8 cellular contexts compared by ENCODE assay signal in the genomic region with DNA sequence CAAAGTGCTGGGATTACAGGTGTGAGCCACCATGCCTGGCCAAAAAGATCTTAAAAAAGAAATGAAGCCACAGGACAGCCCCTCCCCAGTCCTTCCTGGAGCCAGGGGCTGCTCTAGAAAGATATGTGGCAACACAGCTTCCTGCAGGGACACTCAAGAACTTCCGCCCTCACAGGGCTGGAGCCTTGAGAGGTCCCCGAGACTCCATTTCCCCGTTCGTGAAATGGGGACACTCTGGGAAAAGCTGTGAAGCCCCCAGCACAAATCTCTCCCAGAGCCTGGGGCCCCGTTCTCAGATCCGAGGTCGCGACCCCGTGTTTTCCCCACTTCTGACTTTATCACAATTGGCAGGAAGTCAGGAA. TPM values are rescaled to one million over a fixed set of nuclear protein-coding genes. Genes with fewer than 3 reads are reported as not detected.
DNase-seq lines count a peak whose midpoint lies in the region; ATAC-seq and TF ChIP-seq lines count a peak whose summit lies in the region.

No MANE protein-coding gene starts in this region.

- no peak for ATAC-seq in HCT116
- no peak for ATAC-seq in HG03280 (IDR thresholded peaks at IDR 0.05; ENCODE audit: unreplicated experiment)

- CTCF ChIA-PET in HCT116 (lab: Charles Lee) = interaction anchor here (1.1 kb wide), 1 partner anchor 12 kb away, joined by 3 read pairs; no protein-coding TSS in a partner anchor

- H3K4me3 ChIP-seq in HCT116 (replicated peaks in 1 of 2; ENCODE audit: low read depth in 1 of 2, low read length in 2 of 2) (peak overlapping the region in 1 of 2 experiments; percentile 88; a peak in 1 of 4 replicates), cardiac muscle cell (no peak overlapping the region), skeletal muscle tissue (ENCODE audit: low read length in 3 of 3) (peak overlapping the region in 2 of 3 donors; percentile 41 to 60)

- H3K9me2 ChIP-seq in HCT116 (ENCODE audit: insufficient read depth) = no peaks in the 10 kb centered on the region

- TF ChIP-seq CTCF in HCT116 (IDR thresholded peaks at IDR 0.05 in 2 of 3, conservative IDR thresholded peaks at IDR 0.05 in 1 of 3; ENCODE audit: borderline replicate concordance in 1 of 3, insufficient read depth in 1 of 3, low read depth in 2 of 3, low read length in 2 of 3) = no peak
- no peak for TF ChIP-seq CTCF in cardiac muscle cell (IDR thresholded peaks at IDR 0.05; ENCODE audit: low read depth, low read length)

- peaks cover 2 to 4% of the 10 kb centered on the region in 2 experiments; a peak in 3 of 4 replicates for H3K36me3 ChIP-seq in HCT116 (ENCODE audit: control insufficient read depth in 1 of 2, insufficient read depth in 2 of 2, low read length in 2 of 2)
- H3K36me3 ChIP-seq in cardiac muscle cell = peaks cover 5% of the 10 kb centered on the region
- peaks cover 2 to 4% (median 3%) of the 10 kb centered on the region in 3 donors for H3K36me3 ChIP-seq in skeletal muscle tissue (ENCODE audit: control insufficient read depth in 3 of 3, insufficient read depth in 3 of 3, low read length in 3 of 3)

- peak overlapping the region; percentile 81 for H3K4me2 ChIP-seq in HCT116 (ENCODE audit: low read length)

- intact Hi-C loops in HCT116 (cut with micrococcal nuclease) = loop anchor here (5.0 kb wide), 4 partner anchors 39 to 141 kb away; a partner anchor contains a TSS

- POLR2A ChIA-PET in HCT116 (lab: Charles Lee) = interaction anchor here (0.6 to 3.6 kb wide), 3 partner anchors 12 to 112 kb away, joined by 3 to 17 read pairs (median 3); no protein-coding TSS in a partner anchor

- peaks cover 17% of the 10 kb centered on the region for H3K79me2 ChIP-seq in HCT116 (ENCODE audit: insufficient read depth, low read length)

- H3K27ac ChIP-seq in HCT116 (ENCODE audit: low read depth, low read length) (peak overlapping the region; percentile 99), cardiac muscle cell (peak overlapping the region; percentile 92), skeletal muscle tissue (ENCODE audit: low read depth, low read length) (peak overlapping the region; percentile 98)

- no peaks in the 10 kb centered on the region for H3K27me3 ChIP-seq in HCT116 (ENCODE audit: insufficient read depth, low read length)
- H3K27me3 ChIP-seq in cardiac muscle cell = no peaks in the 10 kb centered on the region
- H3K27me3 ChIP-seq in skeletal muscle tissue (ENCODE audit: control insufficient read depth in 3 of 3, insufficient read depth in 3 of 3, low read length in 3 of 3) = no peaks in the 10 kb centered on the region

- peaks cover 32 to 70% of the 10 kb centered on the region in 2 experiments for H3K4me1 ChIP-seq in HCT116 (ENCODE audit: control insufficient read depth in 1 of 2, insufficient read depth in 2 of 2, low read length in 2 of 2)
- H3K4me1 ChIP-seq in cardiac muscle cell (ENCODE audit: low read depth) = peaks cover 20% of the 10 kb centered on the region
- H3K4me1 ChIP-seq in skeletal muscle tissue (ENCODE audit: control insufficient read depth in 3 of 3, insufficient read depth in 3 of 3, low read length in 3 of 3) = peaks cover 41 to 60% (median 44%) of the 10 kb centered on the region in 3 donors

- TF ChIP-seq RAD21 in HCT116 (IDR thresholded peaks at IDR 0.05; ENCODE audit: low read depth) = no peak

- H3K9ac ChIP-seq in HCT116 (ENCODE audit: low read length) = peak overlapping the region; percentile 76
- peak overlapping the region in 2 of 3 donors; percentile 45 to 68 for H3K9ac ChIP-seq in skeletal muscle tissue (ENCODE audit: low read depth in 1 of 3, low read length in 3 of 3)

- H2AFZ ChIP-seq in HCT116 (ENCODE audit: low read depth, low read length, poor library complexity, severe bottlenecking) = no peak overlapping the region

- TF ChIP-seq POLR2A in HCT116 (IDR thresholded peaks at IDR 0.05; ENCODE audit: borderline replicate concordance, extremely low read depth, insufficient read depth, insufficient read length) = no peak

- BruUV-seq in HCT116 (replicated peaks; lab: Mats Ljungman, UMichigan) = no TSS peak

- H3K9me3 ChIP-seq in HCT116 (ENCODE audit: control insufficient read depth in 1 of 2, insufficient read depth in 1 of 2, low read depth in 1 of 2, low read length in 2 of 2) (peaks cover 0 to 4% of the 10 kb centered on the region in 2 experiments; a peak in 1 of 4 replicates), cardiac muscle cell (ENCODE audit: low read depth) (no peaks in the 10 kb centered on the region), skeletal muscle tissue (ENCODE audit: control insufficient read depth in 3 of 3, low read length in 3 of 3) (no peaks in the 10 kb centered on the region)

- DNase-seq in HCT116 (ENCODE audit: low read depth, low spot score) (no peak), UCSD-AML1 (lab: John Stamatoyannopoulos, UW; ENCODE audit: unreplicated experiment) (peak; percentile 81), cardiac muscle cell (ENCODE audit: low read depth in 1 of 2, low spot score in 1 of 2) (no peak), amygdala (lab: John Stamatoyannopoulos, UW) (no peak), NCI-H1105 (lab: John Stamatoyannopoulos, UW) (no peak)
- DNase-seq in stimulated activated CD8-positive, alpha-beta memory T cell treated with anti-CD3 and anti-CD28 coated beads, Interleukin-4, amount 100 ng/mL, for 48 hours = no peak

- H4K20me1 ChIP-seq in HCT116 (ENCODE audit: insufficient read depth) = no peaks in the 10 kb centered on the region

- RAD21 ChIA-PET in HCT116 (lab: Charles Lee; ENCODE audit: low non-redundant PET in 1 of 2, low total read pairs in 2 of 2, uncharacterized antibody in 2 of 2, unreplicated experiment in 2 of 2) = no interaction called here

TF ChIP-seq in HCT116, 20 proteins besides CTCF, POLR2A, EP300 and RAD21 (continues in another document):
- no peak for TF ChIP-seq EZH2 (IDR thresholded peaks at IDR 0.05)
- TF ChIP-seq YY1 (IDR thresholded peaks at IDR 0.05; ENCODE audit: extremely low read depth, insufficient replicate concordance, low read depth, low read length) = no peak
- no peak for TF ChIP-seq EGR1 (IDR thresholded peaks at IDR 0.05; ENCODE audit: low read depth)
- TF ChIP-seq SIN3A (IDR thresholded peaks at IDR 0.05; ENCODE audit: low read depth) = no peak
- no peak for TF ChIP-seq ELF1 (IDR thresholded peaks at IDR 0.05; ENCODE audit: borderline replicate concordance, low read depth)
- TF ChIP-seq SP1 (IDR thresholded peaks at IDR 0.05; ENCODE audit: low read depth) = no peak
- no peak for TF ChIP-seq JUND (IDR thresholded peaks at IDR 0.05)
- no peak for TF ChIP-seq ZNF274 (IDR thresholded peaks at IDR 0.05; ENCODE audit: low read depth, low read length)
- TF ChIP-seq FOSL1 (IDR thresholded peaks at IDR 0.05; ENCODE audit: low read depth) = no peak
- TF ChIP-seq, protein P1, sequence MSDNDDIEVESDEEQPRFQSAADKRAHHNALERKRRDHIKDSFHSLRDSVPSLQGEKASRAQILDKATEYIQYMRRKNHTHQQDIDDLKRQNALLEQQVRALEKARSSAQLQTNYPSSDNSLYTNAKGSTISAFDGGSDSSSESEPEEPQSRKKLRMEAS (IDR thresholded peaks at IDR 0.05) = no peak
- no peak for TF ChIP-seq EZH2phosphoT487 (IDR thresholded peaks at IDR 0.05; ENCODE audit: borderline replicate concordance)
- TF ChIP-seq, protein P2, sequence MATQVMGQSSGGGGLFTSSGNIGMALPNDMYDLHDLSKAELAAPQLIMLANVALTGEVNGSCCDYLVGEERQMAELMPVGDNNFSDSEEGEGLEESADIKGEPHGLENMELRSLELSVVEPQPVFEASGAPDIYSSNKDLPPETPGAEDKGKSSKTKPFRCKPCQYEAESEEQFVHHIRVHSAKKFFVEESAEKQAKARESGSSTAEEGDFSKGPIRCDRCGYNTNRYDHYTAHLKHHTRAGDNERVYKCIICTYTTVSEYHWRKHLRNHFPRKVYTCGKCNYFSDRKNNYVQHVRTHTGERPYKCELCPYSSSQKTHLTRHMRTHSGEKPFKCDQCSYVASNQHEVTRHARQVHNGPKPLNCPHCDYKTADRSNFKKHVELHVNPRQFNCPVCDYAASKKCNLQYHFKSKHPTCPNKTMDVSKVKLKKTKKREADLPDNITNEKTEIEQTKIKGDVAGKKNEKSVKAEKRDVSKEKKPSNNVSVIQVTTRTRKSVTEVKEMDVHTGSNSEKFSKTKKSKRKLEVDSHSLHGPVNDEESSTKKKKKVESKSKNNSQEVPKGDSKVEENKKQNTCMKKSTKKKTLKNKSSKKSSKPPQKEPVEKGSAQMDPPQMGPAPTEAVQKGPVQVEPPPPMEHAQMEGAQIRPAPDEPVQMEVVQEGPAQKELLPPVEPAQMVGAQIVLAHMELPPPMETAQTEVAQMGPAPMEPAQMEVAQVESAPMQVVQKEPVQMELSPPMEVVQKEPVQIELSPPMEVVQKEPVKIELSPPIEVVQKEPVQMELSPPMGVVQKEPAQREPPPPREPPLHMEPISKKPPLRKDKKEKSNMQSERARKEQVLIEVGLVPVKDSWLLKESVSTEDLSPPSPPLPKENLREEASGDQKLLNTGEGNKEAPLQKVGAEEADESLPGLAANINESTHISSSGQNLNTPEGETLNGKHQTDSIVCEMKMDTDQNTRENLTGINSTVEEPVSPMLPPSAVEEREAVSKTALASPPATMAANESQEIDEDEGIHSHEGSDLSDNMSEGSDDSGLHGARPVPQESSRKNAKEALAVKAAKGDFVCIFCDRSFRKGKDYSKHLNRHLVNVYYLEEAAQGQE (IDR thresholded peaks at IDR 0.05; ENCODE audit: low read depth) = no peak
- no peak for TF ChIP-seq CBX3 (IDR thresholded peaks at IDR 0.05; ENCODE audit: low read depth)
- TF ChIP-seq ZFX (IDR thresholded peaks at IDR 0.05) = no peak
- TF ChIP-seq TCF7L2 (IDR thresholded peaks at IDR 0.05; ENCODE audit: borderline replicate concordance, extremely low read depth, insufficient read depth, insufficient read length) = no peak
- TF ChIP-seq, protein P3, sequence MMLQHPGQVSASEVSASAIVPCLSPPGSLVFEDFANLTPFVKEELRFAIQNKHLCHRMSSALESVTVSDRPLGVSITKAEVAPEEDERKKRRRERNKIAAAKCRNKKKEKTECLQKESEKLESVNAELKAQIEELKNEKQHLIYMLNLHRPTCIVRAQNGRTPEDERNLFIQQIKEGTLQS (IDR thresholded peaks at IDR 0.05) = no peak

RNA-seq across cellular contexts. Expression of a gene that starts 2.5 kb away (rescaled TPM):
- total RNA-seq in HCT116 (2021; ENCODE audit: unreplicated experiment) (481 TPM), cardiac muscle cell (759 and 903 TPM in 2 replicates), skeletal muscle tissue (139 TPM)
- polyA plus RNA-seq in HCT116 (2012) = 810 and 823 TPM in 2 replicates
- polyA plus RNA-seq in cardiac muscle cell = 826 and 860 TPM in 2 replicates

RNA-seq across cellular contexts. Expression of a gene that starts 6.1 kb away (rescaled TPM):
- total RNA-seq in HCT116 (2021; ENCODE audit: unreplicated experiment) = 281 TPM
- polyA plus RNA-seq in HCT116 (2012) = 280 and 302 TPM in 2 replicates
- 371 and 410 TPM in 2 replicates for total RNA-seq in cardiac muscle cell
- polyA plus RNA-seq in cardiac muscle cell = 409 and 487 TPM in 2 replicates
- total RNA-seq in skeletal muscle tissue = 39.1 TPM

RNA-seq across cellular contexts. Expression of a gene that starts 34.4 kb away (rescaled TPM):
- total RNA-seq in HCT116 (2021; ENCODE audit: unreplicated experiment) (30.4 TPM), cardiac muscle cell (88.6 and 133 TPM in 2 replicates), skeletal muscle tissue (8.9 TPM)
- polyA plus RNA-seq in HCT116 (2012) = 26.5 and 29.8 TPM in 2 replicates
- polyA plus RNA-seq in cardiac muscle cell = 39.3 and 67.5 TPM in 2 replicates
